14 cellular contexts compared by ENCODE assay signal in genomic region chr7:44282601-44283171, GRCh38. TPM values are rescaled to one million over a fixed set of nuclear protein-coding genes. Genes with fewer than 3 reads are reported as not detected.
DNase-seq lines count a peak whose midpoint lies in the region; ATAC-seq and TF ChIP-seq lines count a peak whose summit lies in the region.
"Had no signal": no experiment of that assay in that cellular context is flagged by ENCODE, and none has a peak within 500 bp of the region (broad histone marks: within the 10 kb centered on the region; RNA-seq: fewer than 3 reads in every experiment).

No MANE protein-coding gene starts in this region.

- H3K27me3 Mint-ChIP-seq in activated T-cell treated with anti-CD3 and anti-CD28 coated beads, Interleukin-2, amount 50 U/mL, for 24 hours, result no peaks in the 10 kb centered on the region
- no peaks in the 10 kb centered on the region for H3K27me3 Mint-ChIP-seq in activated T-cell treated with anti-CD3 and anti-CD28 coated beads, Interleukin-2, amount 50 U/mL, for 4 hours (ENCODE audit: low read depth)

- H3K27ac ChIP-seq in body of pancreas (no peak overlapping the region), upper lobe of left lung (no peak overlapping the region)
- H3K27ac ChIP-seq: foreskin keratinocyte, HL-60, vagina had no signal

- no peak overlapping the region for H3K4me3 Mint-ChIP-seq in activated T-cell treated with anti-CD3 and anti-CD28 coated beads, Interleukin-2, amount 50 U/mL, for 24 hours
- H3K4me3 Mint-ChIP-seq in activated T-cell treated with anti-CD3 and anti-CD28 coated beads, Interleukin-2, amount 50 U/mL, for 4 hours, result no peak overlapping the region

- intact Hi-C loops in body of pancreas (cut with DNase I), result no loop called here

- WGBS in body of pancreas, 2 donors, result 85 to 95% methylated on average over 4 to 10 of the region's 10 CpGs
- WGBS in upper lobe of left lung, 2 donors, result 97 to 100% methylated on average over 1 to 10 of the region's 10 CpGs

- H3K4me1 ChIP-seq in body of pancreas, result no peaks in the 10 kb centered on the region
- H3K4me1 ChIP-seq in upper lobe of left lung, result no peaks in the 10 kb centered on the region
- H3K4me1 ChIP-seq: foreskin keratinocyte, vagina had no signal

- no peak for ATAC-seq in activated T-cell treated with anti-CD3 and anti-CD28 coated beads, Interleukin-2, amount 50 U/mL, for 4 hours
- ATAC-seq in body of pancreas (no peak), upper lobe of left lung (ENCODE audit: low FRiP score in 2 of 2) (no peak), GM21526 (IDR thresholded peaks at IDR 0.05; ENCODE audit: low FRiP score, unreplicated experiment) (no peak), HG03460 (IDR thresholded peaks at IDR 0.05; ENCODE audit: unreplicated experiment) (no peak)
- ATAC-seq: foreskin keratinocyte had no signal

- H3K4me1 Mint-ChIP-seq in activated T-cell treated with anti-CD3 and anti-CD28 coated beads, Interleukin-2, amount 50 U/mL, for 24 hours (ENCODE audit: low read depth), result no peaks in the 10 kb centered on the region
- H3K4me1 Mint-ChIP-seq in activated T-cell treated with anti-CD3 and anti-CD28 coated beads, Interleukin-2, amount 50 U/mL, for 4 hours (ENCODE audit: low read depth), result no peaks in the 10 kb centered on the region

- no peak for TF ChIP-seq POLR2A in body of pancreas (IDR thresholded peaks at IDR 0.05)
- no peak for TF ChIP-seq POLR2A in upper lobe of left lung (IDR thresholded peaks at IDR 0.05)

- no peaks in the 10 kb centered on the region for H3K36me3 Mint-ChIP-seq in activated T-cell treated with anti-CD3 and anti-CD28 coated beads, Interleukin-2, amount 50 U/mL, for 24 hours (ENCODE audit: low read depth)
- no peaks in the 10 kb centered on the region for H3K36me3 Mint-ChIP-seq in activated T-cell treated with anti-CD3 and anti-CD28 coated beads, Interleukin-2, amount 50 U/mL, for 4 hours (ENCODE audit: insufficient read depth)

- H3K27me3 ChIP-seq in body of pancreas (no peaks in the 10 kb centered on the region), upper lobe of left lung (peaks cover 0 to 1% (median 0%) of the 10 kb centered on the region in 4 donors)
- H3K27me3 ChIP-seq: foreskin keratinocyte, vagina had no signal

- H3K36me3 ChIP-seq in body of pancreas (replicated peaks in 1 of 2; ENCODE audit: insufficient read depth in 1 of 2, low read depth in 2 of 2) (no peaks in the 10 kb centered on the region), upper lobe of left lung (no peaks in the 10 kb centered on the region)
- H3K36me3 ChIP-seq: vagina had no signal

- TF ChIP-seq EP300 in upper lobe of left lung (IDR thresholded peaks at IDR 0.05), result no peak

- H3K9me3 ChIP-seq in body of pancreas (no peaks in the 10 kb centered on the region), upper lobe of left lung (no peaks in the 10 kb centered on the region)
- H3K9me3 ChIP-seq: vagina had no signal

- H3K4me3 ChIP-seq in body of pancreas (no peak overlapping the region), upper lobe of left lung (no peak overlapping the region)
- H3K4me3 ChIP-seq: vagina had no signal

- no peak overlapping the region for H3K27ac Mint-ChIP-seq in activated T-cell treated with anti-CD3 and anti-CD28 coated beads, Interleukin-2, amount 50 U/mL, for 24 hours

- TF ChIP-seq CTCF in body of pancreas (IDR thresholded peaks at IDR 0.05), result no peak
- TF ChIP-seq CTCF in upper lobe of left lung (IDR thresholded peaks at IDR 0.05), result no peak

- peak; percentile 14 for DNase-seq in activated T-cell treated with anti-CD3 and anti-CD28 coated beads, Interleukin-2, amount 50 U/mL, for 24 hours
- DNase-seq in activated T-cell treated with anti-CD3 and anti-CD28 coated beads, Interleukin-2, amount 50 U/mL, for 4 hours, result no peak
- peak in 3 of 4 donors; percentile 1 to 6 (median 2) for DNase-seq in body of pancreas
- peak; percentile 82 for DNase-seq in mesenteric fat pad (ENCODE audit: low spot score)
- peak; percentile 14 to 24 for DNase-seq in upper lobe of left lung
- DNase-seq in NCI-H187 (lab: John Stamatoyannopoulos, UW), result no peak
- DNase-seq: amygdala; effector CD4-positive, alpha-beta T cell; foreskin keratinocyte had no signal

- H3K9me3 Mint-ChIP-seq in activated T-cell treated with anti-CD3 and anti-CD28 coated beads, Interleukin-2, amount 50 U/mL, for 24 hours, result no peaks in the 10 kb centered on the region
- H3K9me3 Mint-ChIP-seq in activated T-cell treated with anti-CD3 and anti-CD28 coated beads, Interleukin-2, amount 50 U/mL, for 4 hours, result no peaks in the 10 kb centered on the region

RNA-seq across cellular contexts. Expression of gene CAMK2B, which starts 42.7 kb away (rescaled TPM):
- total RNA-seq in activated T-cell treated with anti-CD3 and anti-CD28 coated beads, Interleukin-2, amount 50 U/mL, for 4 hours, result 1 to 10 TPM in 2 of 3 donors, under 1 TPM in 1; 0.33 to 1.8 (median 1.6) TPM
- total RNA-seq in body of pancreas, result 1 to 10 TPM in 1 of 2 donors, under 1 TPM in 1; 0.52 to 7.6 TPM
- 1.2 TPM for total RNA-seq in mesenteric fat pad
- 1 to 10 TPM in 1 of 6 donors, under 1 TPM in 2, not detected in 3; 0.09 to 1.8 (median 0.27) TPM for total RNA-seq in upper lobe of left lung
- total RNA-seq: kidney epithelial cell had no signal

Comparison
In these comparisons a context has a peak if more than half of its experiments do, and no peak if none do; other contexts are left out.
1. DNase-seq: peak in activated T-cell treated with anti-CD3 and anti-CD28 coated beads, Interleukin-2, amount 50 U/mL, for 24 hours (single experiment), body of pancreas (3 of 4), mesenteric fat pad (single experiment) and upper lobe of left lung (2 of 2); none in activated T-cell treated with anti-CD3 and anti-CD28 coated beads, Interleukin-2, amount 50 U/mL, for 4 hours (single experiment) and NCI-H187 (0 of 2).